Comparison of ENCODE assay signal across 28 cellular contexts in genomic region chr4:13409324-13409723, GRCh38.
"Had no signal": no experiment of that assay in that cellular context is flagged by ENCODE, and none has a peak within 500 bp of the region (broad histone marks: within the 10 kb centered on the region; RNA-seq: fewer than 3 reads in every experiment).

No MANE protein-coding gene starts in this region.

- H3K4me3 ChIP-seq: colonic mucosa, coronary artery, dorsolateral prefrontal cortex, esophagus muscularis mucosa, esophagus squamous epithelium, gastrocnemius medialis, gastroesophageal sphincter, heart left ventricle, heart right ventricle had no signal

- DNase-seq: colonic mucosa; cortex of kidney; dermis blood vessel endothelial cell; dorsolateral prefrontal cortex; effector CD4-positive, alpha-beta T cell; effector CD8-positive, alpha-beta T cell; effector memory CD4-positive, alpha-beta T cell; effector memory CD8-positive, alpha-beta T cell; endodermal cell; erythroblast; esophagus squamous epithelium; foreskin fibroblast; foreskin keratinocyte; foreskin melanocyte; gastrocnemius medialis; glutamatergic neuron; head of caudate nucleus; heart left ventricle; heart right ventricle had no signal

- H3K27ac Mint-ChIP-seq: dendritic cell treated with granulocyte-macrophage colony-stimulating factor and Interleukin-4, amounts not matched to agents 40 ng/mL and 50 ng/mL, for 4 days; effector memory CD8-positive, alpha-beta T cell; endodermal cell had no signal

- FAIRE-seq: colon, endometrium, frontal cortex had no signal

- H3K9me3 ChIP-seq: colonic mucosa, esophagus muscularis mucosa, esophagus squamous epithelium, gastrocnemius medialis, gastroesophageal sphincter had no signal

- H3K4me3 Mint-ChIP-seq: dendritic cell treated with granulocyte-macrophage colony-stimulating factor and Interleukin-4, amounts not matched to agents 40 ng/mL and 50 ng/mL, for 4 days; effector memory CD8-positive, alpha-beta T cell; endodermal cell had no signal

- H3K36me3 ChIP-seq: colonic mucosa, esophagus muscularis mucosa, esophagus squamous epithelium, gastrocnemius medialis, gastroesophageal sphincter, heart left ventricle, heart right ventricle had no signal

- H3K27ac ChIP-seq: colonic mucosa, coronary artery, dorsolateral prefrontal cortex, epithelial cell of prostate, esophagus muscularis mucosa, esophagus squamous epithelium, foreskin keratinocyte, gastrocnemius medialis, gastroesophageal sphincter, heart left ventricle, heart right ventricle had no signal

- H3K27me3 Mint-ChIP-seq: dendritic cell treated with granulocyte-macrophage colony-stimulating factor and Interleukin-4, amounts not matched to agents 40 ng/mL and 50 ng/mL, for 4 days; effector memory CD8-positive, alpha-beta T cell had no signal

- H3K4me1 ChIP-seq: colonic mucosa had no signal

- ATAC-seq: effector memory CD8-positive, alpha-beta T cell; esophagus mucosa; foreskin keratinocyte; gastrocnemius medialis; gastroesophageal sphincter had no signal

- H3K27me3 ChIP-seq: colonic mucosa, dorsolateral prefrontal cortex, esophagus muscularis mucosa, esophagus squamous epithelium, foreskin keratinocyte, gastrocnemius medialis, gastroesophageal sphincter, heart left ventricle, heart right ventricle had no signal
